ENCODE assay signal across 23 cellular contexts in the genomic region with DNA sequence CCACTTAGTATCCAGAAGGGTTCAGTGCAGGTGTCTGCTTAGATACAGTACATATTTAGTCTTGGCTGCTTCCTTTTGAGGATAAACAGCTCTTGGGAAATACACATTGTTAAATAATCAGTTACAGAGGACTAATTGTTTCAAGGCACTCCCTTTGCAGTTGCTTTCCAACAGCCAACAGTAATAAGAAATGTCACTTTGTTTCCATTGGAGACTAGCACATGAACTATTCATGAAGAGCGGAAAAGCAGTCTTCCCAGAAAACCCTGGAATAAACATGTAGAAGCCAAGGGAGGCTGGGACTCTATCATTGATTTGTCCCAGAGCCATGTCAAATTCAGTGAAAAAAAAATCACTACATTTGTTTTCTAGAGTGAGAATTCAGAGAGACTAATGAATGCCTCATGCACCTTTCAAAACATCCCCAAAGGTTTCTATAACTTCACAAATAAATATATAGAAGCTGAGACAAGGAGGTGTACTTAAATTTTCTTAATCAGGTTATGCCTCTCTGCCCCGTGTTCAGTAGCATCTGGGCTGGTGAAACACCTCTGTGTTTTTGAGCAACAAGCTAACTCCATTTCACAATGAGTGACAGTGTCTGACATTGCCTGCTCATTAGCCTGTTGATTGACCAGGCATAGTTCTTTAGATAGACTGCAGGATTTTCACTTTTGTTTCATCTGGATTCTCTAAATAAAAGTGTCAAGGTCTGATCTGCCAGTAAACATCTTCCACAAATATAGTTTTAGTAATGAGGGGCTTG.
DNase-seq lines count a peak whose midpoint lies in the region; ATAC-seq and TF ChIP-seq lines count a peak whose summit lies in the region.
"Had no signal": no experiment of that assay in that cellular context is flagged by ENCODE, and none has a peak within 500 bp of the region (broad histone marks: within the 10 kb centered on the region; RNA-seq: fewer than 3 reads in every experiment).

No MANE protein-coding gene starts in this region.

- no peaks in the 10 kb centered on the region for H3K27me3 ChIP-seq in left ventricle myocardium inferior (ENCODE audit: low read depth)

- no peaks in the 10 kb centered on the region for H3K9me3 ChIP-seq in left ventricle myocardium inferior (replicated peaks)

- H3K4me3 ChIP-seq in AG10803 (ENCODE audit: low read length) (no peak overlapping the region), left ventricle myocardium inferior (no peak overlapping the region)
- H3K4me3 ChIP-seq: SK-N-MC had no signal

- intact Hi-C loops in left ventricle myocardium inferior (cut with micrococcal nuclease): loop anchor here (10.0 kb wide), 1 partner anchor 173 kb away; no protein-coding TSS in a partner anchor

- H3K27me3 Mint-ChIP-seq in brain: no peaks in the 10 kb centered on the region
- H3K27me3 Mint-ChIP-seq in activated CD8-positive, alpha-beta T cell treated with anti-CD3 and anti-CD28 coated beads, Interleukin-2, amount 10 ng/mL, durations not matched to agents 7 days and 5 days (ENCODE audit: low read depth): peaks cover 9% of the 10 kb centered on the region

- H3K36me3 ChIP-seq in left ventricle myocardium inferior: no peaks in the 10 kb centered on the region

- H3K36me3 Mint-ChIP-seq in brain: peaks cover 1% of the 10 kb centered on the region
- H3K36me3 Mint-ChIP-seq in activated CD8-positive, alpha-beta T cell treated with anti-CD3 and anti-CD28 coated beads, Interleukin-2, amount 10 ng/mL, durations not matched to agents 7 days and 5 days (ENCODE audit: low read depth): no peaks in the 10 kb centered on the region
- H3K36me3 Mint-ChIP-seq: naive B cell had no signal

- peaks cover 37% of the 10 kb centered on the region for H3K4me1 ChIP-seq in left ventricle myocardium inferior
- H3K4me1 ChIP-seq: parathyroid adenoma had no signal

- TF ChIP-seq CTCF in AG10803 (conservative IDR thresholded peaks at IDR 0.05; ENCODE audit: low read length) (no peak), brain (conservative IDR thresholded peaks at IDR 0.05) (no peak), left ventricle myocardium inferior (IDR thresholded peaks at IDR 0.05; ENCODE audit: borderline replicate concordance) (no peak)

- H3K4me1 Mint-ChIP-seq in brain: peaks cover 49% of the 10 kb centered on the region
- peaks cover 9% of the 10 kb centered on the region for H3K4me1 Mint-ChIP-seq in activated CD8-positive, alpha-beta T cell treated with anti-CD3 and anti-CD28 coated beads, Interleukin-2, amount 10 ng/mL, durations not matched to agents 7 days and 5 days (ENCODE audit: low read depth)

- DNase-seq in AG10803 (ENCODE audit: low read depth): peak; percentile 51
- DNase-seq in left ventricle myocardium inferior: no peak
- DNase-seq in pons (ENCODE audit: low spot score): peak; percentile 92
- DNase-seq in COR-L47 (lab: John Stamatoyannopoulos, UW): no peak
- DNase-seq in activated CD8-positive, alpha-beta T cell treated with anti-CD3 and anti-CD28 coated beads, Interleukin-2, amount 10 ng/mL, durations not matched to agents 7 days and 5 days: no peak
- no peak for DNase-seq in NCI-H1417 treated with DMSO at 0.1 percent for 48 hours (lab: John Stamatoyannopoulos, UW)
- DNase-seq in activated CD4-positive, alpha-beta T cell treated with anti-CD3 and anti-CD28 coated beads for 1 hour: no peak
- DNase-seq: activated CD8-positive, alpha-beta memory T cell treated with anti-CD3 and anti-CD28 coated beads, Interleukin-2, amount 50 U/mL, for 4 hours; activated effector memory CD4-positive, alpha-beta T cell treated with Interleukin-2 at 50 U/mL for 16 hours; caudate nucleus; DMS53; HFFc6; KBM-7; naive B cell; NCI-H1092 treated with DMSO at 0.1 percent for 48 hours; NCI-H748 treated with DMSO at 0.1 percent for 48 hours; stimulated activated CD4-positive, alpha-beta T cell treated with anti-CD3 and anti-CD28 coated beads, Interleukin-12 subunit alpha, Interleukin-12 subunit beta, amount 100 ng/mL, for 4 hours; T1000 had no signal

- ATAC-seq in activated CD8-positive, alpha-beta T cell treated with anti-CD3 and anti-CD28 coated beads, Interleukin-2, amount 10 ng/mL, durations not matched to agents 7 days and 5 days: no peak
- ATAC-seq: activated CD4-positive, CD25-positive, alpha-beta regulatory T cell treated with anti-CD3 and anti-CD28 coated beads, Interleukin-2, amount 50 U/mL, for 24 hours; Panc1 had no signal

- H3K9me3 Mint-ChIP-seq in brain: peaks cover 0 to 3% (median under 1%) of the 10 kb centered on the region in 5 experiments
- H3K9me3 Mint-ChIP-seq in activated CD8-positive, alpha-beta T cell treated with anti-CD3 and anti-CD28 coated beads, Interleukin-2, amount 10 ng/mL, durations not matched to agents 7 days and 5 days (ENCODE audit: insufficient read depth): no peaks in the 10 kb centered on the region
- H3K9me3 Mint-ChIP-seq: HFFc6, naive B cell had no signal

- H3K27ac ChIP-seq in left ventricle myocardium inferior (replicated peaks): peak overlapping the region; percentile 70
- H3K27ac ChIP-seq: parathyroid adenoma, SK-N-MC had no signal

- POLR2A ChIA-PET in activated CD8-positive, alpha-beta T cell treated with anti-CD3 and anti-CD28 coated beads, Interleukin-2, amount 10 ng/mL, durations not matched to agents 7 days and 5 days (lab: Charles Lee): no interaction called here

- peak overlapping the region in 3 of 5 experiments; percentile 5 to 31 (median 29) for H3K4me3 Mint-ChIP-seq in brain
- no peak overlapping the region for H3K4me3 Mint-ChIP-seq in activated CD8-positive, alpha-beta T cell treated with anti-CD3 and anti-CD28 coated beads, Interleukin-2, amount 10 ng/mL, durations not matched to agents 7 days and 5 days
- H3K4me3 Mint-ChIP-seq: HFFc6, naive B cell had no signal

- CTCF ChIA-PET in activated CD8-positive, alpha-beta T cell treated with anti-CD3 and anti-CD28 coated beads, Interleukin-2, amount 10 ng/mL, durations not matched to agents 7 days and 5 days (lab: Charles Lee): interaction anchor here (1.3 kb wide), 1 partner anchor 273 kb away, joined by 6 read pairs; no protein-coding TSS in a partner anchor

- peak overlapping the region in 4 of 5 experiments; percentile 22 to 86 (median 74) for H3K27ac Mint-ChIP-seq in brain
- H3K27ac Mint-ChIP-seq in activated CD8-positive, alpha-beta T cell treated with anti-CD3 and anti-CD28 coated beads, Interleukin-2, amount 10 ng/mL, durations not matched to agents 7 days and 5 days: no peak overlapping the region
- H3K27ac Mint-ChIP-seq: HFFc6, naive B cell had no signal

Comparison
In these comparisons a context has a peak if more than half of its experiments do, and no peak if none do; other contexts are left out.
1. DNase-seq: peak in AG10803 (single experiment) and pons (single experiment); none in left ventricle myocardium inferior (single experiment), COR-L47 (single experiment), activated CD8-positive, alpha-beta T cell treated with anti-CD3 and anti-CD28 coated beads, Interleukin-2, amount 10 ng/mL, durations not matched to agents 7 days and 5 days (single experiment), NCI-H1417 treated with DMSO at 0.1 percent for 48 hours (single experiment) and activated CD4-positive, alpha-beta T cell treated with anti-CD3 and anti-CD28 coated beads for 1 hour (single experiment).